In genomic region chr6:56933650-56934049, GRCh38 we compare ENCODE assay signal across 20 cellular contexts. TPM values are rescaled to one million over a fixed set of nuclear protein-coding genes. Genes with fewer than 3 reads are reported as not detected.
DNase-seq lines count a peak whose midpoint lies in the region; ATAC-seq, FAIRE-seq and TF ChIP-seq lines count a peak whose summit lies in the region.
"Had no signal": no experiment of that assay in that cellular context is flagged by ENCODE, and none has a peak within 500 bp of the region (broad histone marks: within the 10 kb centered on the region; RNA-seq: fewer than 3 reads in every experiment).

No MANE protein-coding gene starts in this region.

- intact Hi-C loops in CD4-positive, alpha-beta memory T cell (cut with micrococcal nuclease) = no loop called here

- H3K4me3 Mint-ChIP-seq in CD4-positive, alpha-beta memory T cell = no peak overlapping the region
- H3K4me3 Mint-ChIP-seq: endodermal cell; naive thymus-derived CD8-positive, alpha-beta T cell had no signal

- no peaks in the 10 kb centered on the region for H3K27me3 ChIP-seq in CD4-positive, alpha-beta memory T cell (ENCODE audit: insufficient read depth, low read length)

- peak; percentile 5 for FAIRE-seq in GM12892 (lab: Jason Lieb, UNC)
- FAIRE-seq: K562 had no signal

- no peak overlapping the region for H3K4me3 ChIP-seq in CD4-positive, alpha-beta memory T cell (ENCODE audit: low read length in 2 of 2)
- H3K4me3 ChIP-seq: K562 had no signal

- CTCF ChIA-PET in CD4-positive, alpha-beta memory T cell (lab: Charles Lee; ENCODE audit: partially characterized antibody) = no interaction called here

- H3K36me3 ChIP-seq in CD4-positive, alpha-beta memory T cell (ENCODE audit: insufficient read depth, low read length) = no peaks in the 10 kb centered on the region

- peaks cover 5 to 23% of the 10 kb centered on the region in 2 donors for H3K27me3 Mint-ChIP-seq in CD4-positive, alpha-beta memory T cell

- DNase-seq in GM12892 (ENCODE audit: insufficient read length) (no peak), NOMO-1 (lab: John Stamatoyannopoulos, UW; ENCODE audit: unreplicated experiment in 2 of 2) (peak; percentile 49 to 74), left kidney (ENCODE audit: low read depth, low spot score) (peak; percentile 60)
- no peak for DNase-seq in CD4-positive, alpha-beta memory T cell
- DNase-seq: activated CD4-positive, alpha-beta T cell treated with anti-CD3 and anti-CD28 coated beads for 4 hours; activated gamma-delta T cell treated with Interleukin-2 at 50 U/mL for 16 hours; endodermal cell; islet precursor cell; mammary epithelial cell; naive thymus-derived CD8-positive, alpha-beta T cell; NCI-H1436 treated with DMSO at 0.1 percent for 48 hours; NCI-H345; SHP77 treated with DMSO at 0.1 percent for 48 hours; stimulated activated CD4-positive, alpha-beta T cell treated with anti-CD3 and anti-CD28 coated beads, Interleukin-4, amount 100 ng/mL, for 1 hour; substantia nigra had no signal

- ATAC-seq in HG02981 (IDR thresholded peaks at IDR 0.05; ENCODE audit: unreplicated experiment) = peak; percentile 47
- no peak for ATAC-seq in GM19351 (IDR thresholded peaks at IDR 0.05; ENCODE audit: unreplicated experiment)
- no peak for ATAC-seq in HG03439 (IDR thresholded peaks at IDR 0.05; ENCODE audit: unreplicated experiment)
- no peak for ATAC-seq in HG03442 (IDR thresholded peaks at IDR 0.05; ENCODE audit: unreplicated experiment)
- ATAC-seq: K562; naive thymus-derived CD8-positive, alpha-beta T cell had no signal

- no peak overlapping the region for H3K27ac ChIP-seq in CD4-positive, alpha-beta memory T cell (ENCODE audit: low read depth, low read length)

- H3K36me3 Mint-ChIP-seq in CD4-positive, alpha-beta memory T cell = no peaks in the 10 kb centered on the region
- H3K36me3 Mint-ChIP-seq: naive thymus-derived CD8-positive, alpha-beta T cell had no signal

- H3K4me1 Mint-ChIP-seq in CD4-positive, alpha-beta memory T cell = no peaks in the 10 kb centered on the region
- H3K4me1 Mint-ChIP-seq: naive thymus-derived CD8-positive, alpha-beta T cell had no signal

- no peaks in the 10 kb centered on the region for H3K9me3 ChIP-seq in CD4-positive, alpha-beta memory T cell (ENCODE audit: control insufficient read depth in 1 of 2, low read length in 2 of 2)

- POLR2A ChIA-PET in CD4-positive, alpha-beta memory T cell (lab: Charles Lee; ENCODE audit: partially characterized antibody) = no interaction called here

- no peaks in the 10 kb centered on the region for H3K4me1 ChIP-seq in CD4-positive, alpha-beta memory T cell (ENCODE audit: insufficient read depth, low read length)

- H3K9me3 Mint-ChIP-seq in CD4-positive, alpha-beta memory T cell = no peaks in the 10 kb centered on the region
- H3K9me3 Mint-ChIP-seq: endodermal cell; naive thymus-derived CD8-positive, alpha-beta T cell had no signal

- no peak for TF ChIP-seq POLR2A in GM12892 (IDR thresholded peaks at IDR 0.05; ENCODE audit: low read depth, low read length)

- no peak overlapping the region for H3K27ac Mint-ChIP-seq in CD4-positive, alpha-beta memory T cell
- H3K27ac Mint-ChIP-seq: endodermal cell; naive thymus-derived CD8-positive, alpha-beta T cell had no signal

RNA-seq across cellular contexts. Expression of gene BEND6, which starts 21.3 kb away (rescaled TPM):
- polyA plus RNA-seq in GM12892 (2012; ENCODE audit: missing spikeins) = 1.1 TPM
- total RNA-seq in CD4-positive, alpha-beta memory T cell = not detected
- polyA plus RNA-seq in CD4-positive, alpha-beta memory T cell = not detected
- total RNA-seq: naive thymus-derived CD8-positive, alpha-beta T cell had no signal

Comparison
In these comparisons a context has a peak if more than half of its experiments do, and no peak if none do; other contexts are left out.
1. DNase-seq: peak in NOMO-1 (2 of 2) and left kidney (single experiment); none in GM12892 (single experiment) and CD4-positive, alpha-beta memory T cell (0 of 5).